ENCODE assay signal across 15 cellular contexts in the genomic region with DNA sequence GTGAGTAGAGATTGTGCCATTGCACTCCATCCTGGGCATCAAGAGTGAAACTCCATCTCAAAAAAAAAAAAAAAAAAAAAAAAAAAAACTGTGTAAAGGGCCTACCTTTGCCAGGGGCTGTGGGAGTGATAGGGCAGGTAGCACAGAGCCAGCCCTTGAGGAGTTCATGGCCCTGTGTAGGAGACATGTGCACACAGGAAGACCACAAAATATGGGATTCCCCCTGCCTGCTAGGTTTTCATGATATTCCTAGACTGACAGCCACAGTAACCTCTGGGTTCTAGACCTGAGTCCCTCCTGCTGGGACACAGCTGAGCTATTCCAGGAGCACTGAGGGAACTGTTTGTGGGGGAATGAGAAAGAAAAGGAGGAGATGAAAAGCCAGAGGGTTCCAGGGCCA. TPM values are rescaled to one million over a fixed set of nuclear protein-coding genes. Genes with fewer than 3 reads are reported as not detected.
DNase-seq lines count a peak whose midpoint lies in the region; ATAC-seq and TF ChIP-seq lines count a peak whose summit lies in the region.
"Had no signal": no experiment of that assay in that cellular context is flagged by ENCODE, and none has a peak within 500 bp of the region (broad histone marks: within the 10 kb centered on the region; RNA-seq: fewer than 3 reads in every experiment).

No MANE protein-coding gene starts in this region.

- H3K4me3 ChIP-seq in GM23338 (no peak overlapping the region), SK-N-MC (no peak overlapping the region)
- H3K4me3 ChIP-seq: GM23248 had no signal

- no peaks in the 10 kb centered on the region for H4K20me1 ChIP-seq in GM23338 (replicated peaks; ENCODE audit: insufficient read depth)

- H3K9me3 ChIP-seq in SK-N-MC (ENCODE audit: low read depth, low read length) = no peaks in the 10 kb centered on the region
- H3K9me3 ChIP-seq: BE2C had no signal

- H3K4me3 Mint-ChIP-seq in GM23338 (no peak overlapping the region), nephron progenitor cell (no peak overlapping the region)
- H3K4me3 Mint-ChIP-seq: CD4-positive, CD25-positive, alpha-beta regulatory T cell; CD8-positive, alpha-beta memory T cell had no signal

- H3K9me3 Mint-ChIP-seq in GM23338 (peaks cover 2% of the 10 kb centered on the region), nephron progenitor cell (no peaks in the 10 kb centered on the region)
- H3K9me3 Mint-ChIP-seq: CD8-positive, alpha-beta memory T cell had no signal

- no peaks in the 10 kb centered on the region for H3K27me3 ChIP-seq in GM23338 (ENCODE audit: insufficient read depth)
- H3K27me3 ChIP-seq: BE2C had no signal

- H3K79me2 ChIP-seq in GM23338 (replicated peaks; ENCODE audit: insufficient read depth) = no peaks in the 10 kb centered on the region

- ATAC-seq in GM18868 (IDR thresholded peaks at IDR 0.05; ENCODE audit: unreplicated experiment) (peak; percentile 69), GM23338 (no peak)

- no peaks in the 10 kb centered on the region; the same call in 1 of the 2 replicates for H3K9me2 ChIP-seq in GM23338 (ENCODE audit: insufficient read depth)

- no peaks in the 10 kb centered on the region for H3F3A ChIP-seq in GM23338 (replicated peaks; ENCODE audit: low read depth)

- H2AFZ ChIP-seq in GM23338 = peak overlapping the region; percentile 69; the same call in 1 of the 2 replicates
- H2AFZ ChIP-seq: GM23248 had no signal

- H3K27ac Mint-ChIP-seq in GM23338 (no peak overlapping the region), nephron progenitor cell (peak overlapping the region; percentile 21)
- H3K27ac Mint-ChIP-seq: CD4-positive, CD25-positive, alpha-beta regulatory T cell; CD8-positive, alpha-beta memory T cell had no signal

- peak overlapping the region; percentile 47 for H3K9ac ChIP-seq in SK-N-MC (ENCODE audit: insufficient read length)
- H3K9ac ChIP-seq: GM23248 had no signal

- no peak overlapping the region for H3K4me2 ChIP-seq in GM23338

- H3K36me3 ChIP-seq in GM23338 (ENCODE audit: insufficient read depth) = no peaks in the 10 kb centered on the region
- no peaks in the 10 kb centered on the region for H3K36me3 ChIP-seq in SK-N-MC (ENCODE audit: insufficient read depth, low read length)
- H3K36me3 ChIP-seq: BE2C had no signal

- TF ChIP-seq CTCF in GM23338 (conservative IDR thresholded peaks at IDR 0.05; ENCODE audit: low read depth in 2 of 2) = no peak
- TF ChIP-seq CTCF in nephron progenitor cell (IDR thresholded peaks at IDR 0.05) = no peak

- H3K27me3 Mint-ChIP-seq in GM23338 (ENCODE audit: insufficient read depth, low read depth, poor library complexity) (peaks cover 7% of the 10 kb centered on the region), nephron progenitor cell (ENCODE audit: low read depth, poor library complexity) (peaks cover 8% of the 10 kb centered on the region)

- H3K4me1 Mint-ChIP-seq in GM23338 (peaks cover 17% of the 10 kb centered on the region), nephron progenitor cell (no peaks in the 10 kb centered on the region)

- DNase-seq in GM23338 (ENCODE audit: low spot score) (no peak), SK-N-MC (ENCODE audit: low read depth, low spot score) (no peak), nephron progenitor cell (no peak), KG1 (lab: John Stamatoyannopoulos, UW) (no peak), NCI-H187 treated with DMSO at 0.1 percent for 48 hours (lab: John Stamatoyannopoulos, UW) (no peak), DMS 273 treated with DMSO at 0.1 percent for 48 hours (lab: John Stamatoyannopoulos, UW) (no peak)
- DNase-seq: ACHN; BE2C; C1 segment of cervical spinal cord; CD4-positive, CD25-positive, alpha-beta regulatory T cell; CD8-positive, alpha-beta memory T cell; COR-L47; GM23248; HCEC 1CT had no signal

- H3K36me3 Mint-ChIP-seq in GM23338 (ENCODE audit: low read depth) (no peaks in the 10 kb centered on the region), nephron progenitor cell (ENCODE audit: low read depth) (no peaks in the 10 kb centered on the region)
- H3K36me3 Mint-ChIP-seq: CD4-positive, CD25-positive, alpha-beta regulatory T cell; CD8-positive, alpha-beta memory T cell had no signal

- H3K4me1 ChIP-seq in GM23338 (ENCODE audit: insufficient read depth) = peaks cover 7% of the 10 kb centered on the region

- H3K27ac ChIP-seq in GM23338 (ENCODE audit: low read depth) (no peak overlapping the region), SK-N-MC (no peak overlapping the region)
- H3K27ac ChIP-seq: GM23248 had no signal

TF ChIP-seq in GM23338, 12 proteins besides CTCF, POLR2A, EP300 and RAD21:
- TF ChIP-seq NANOG (IDR thresholded peaks at IDR 0.05; ENCODE audit: borderline replicate concordance) (no peak), ZNF114 (CRISPR knock-in tag; IDR thresholded peaks at IDR 0.05) (no peak), STAT1 (IDR thresholded peaks at IDR 0.05; ENCODE audit: unreplicated experiment) (no peak), ZNF331 (CRISPR knock-in tag; IDR thresholded peaks at IDR 0.05; ENCODE audit: low read depth) (no peak), EZH2 (IDR thresholded peaks at IDR 0.05; ENCODE audit: low read depth, unreplicated experiment) (no peak), POLR2AphosphoS5 (IDR thresholded peaks at IDR 0.05; ENCODE audit: low read depth) (no peak)
- TF ChIP-seq, protein P1, sequence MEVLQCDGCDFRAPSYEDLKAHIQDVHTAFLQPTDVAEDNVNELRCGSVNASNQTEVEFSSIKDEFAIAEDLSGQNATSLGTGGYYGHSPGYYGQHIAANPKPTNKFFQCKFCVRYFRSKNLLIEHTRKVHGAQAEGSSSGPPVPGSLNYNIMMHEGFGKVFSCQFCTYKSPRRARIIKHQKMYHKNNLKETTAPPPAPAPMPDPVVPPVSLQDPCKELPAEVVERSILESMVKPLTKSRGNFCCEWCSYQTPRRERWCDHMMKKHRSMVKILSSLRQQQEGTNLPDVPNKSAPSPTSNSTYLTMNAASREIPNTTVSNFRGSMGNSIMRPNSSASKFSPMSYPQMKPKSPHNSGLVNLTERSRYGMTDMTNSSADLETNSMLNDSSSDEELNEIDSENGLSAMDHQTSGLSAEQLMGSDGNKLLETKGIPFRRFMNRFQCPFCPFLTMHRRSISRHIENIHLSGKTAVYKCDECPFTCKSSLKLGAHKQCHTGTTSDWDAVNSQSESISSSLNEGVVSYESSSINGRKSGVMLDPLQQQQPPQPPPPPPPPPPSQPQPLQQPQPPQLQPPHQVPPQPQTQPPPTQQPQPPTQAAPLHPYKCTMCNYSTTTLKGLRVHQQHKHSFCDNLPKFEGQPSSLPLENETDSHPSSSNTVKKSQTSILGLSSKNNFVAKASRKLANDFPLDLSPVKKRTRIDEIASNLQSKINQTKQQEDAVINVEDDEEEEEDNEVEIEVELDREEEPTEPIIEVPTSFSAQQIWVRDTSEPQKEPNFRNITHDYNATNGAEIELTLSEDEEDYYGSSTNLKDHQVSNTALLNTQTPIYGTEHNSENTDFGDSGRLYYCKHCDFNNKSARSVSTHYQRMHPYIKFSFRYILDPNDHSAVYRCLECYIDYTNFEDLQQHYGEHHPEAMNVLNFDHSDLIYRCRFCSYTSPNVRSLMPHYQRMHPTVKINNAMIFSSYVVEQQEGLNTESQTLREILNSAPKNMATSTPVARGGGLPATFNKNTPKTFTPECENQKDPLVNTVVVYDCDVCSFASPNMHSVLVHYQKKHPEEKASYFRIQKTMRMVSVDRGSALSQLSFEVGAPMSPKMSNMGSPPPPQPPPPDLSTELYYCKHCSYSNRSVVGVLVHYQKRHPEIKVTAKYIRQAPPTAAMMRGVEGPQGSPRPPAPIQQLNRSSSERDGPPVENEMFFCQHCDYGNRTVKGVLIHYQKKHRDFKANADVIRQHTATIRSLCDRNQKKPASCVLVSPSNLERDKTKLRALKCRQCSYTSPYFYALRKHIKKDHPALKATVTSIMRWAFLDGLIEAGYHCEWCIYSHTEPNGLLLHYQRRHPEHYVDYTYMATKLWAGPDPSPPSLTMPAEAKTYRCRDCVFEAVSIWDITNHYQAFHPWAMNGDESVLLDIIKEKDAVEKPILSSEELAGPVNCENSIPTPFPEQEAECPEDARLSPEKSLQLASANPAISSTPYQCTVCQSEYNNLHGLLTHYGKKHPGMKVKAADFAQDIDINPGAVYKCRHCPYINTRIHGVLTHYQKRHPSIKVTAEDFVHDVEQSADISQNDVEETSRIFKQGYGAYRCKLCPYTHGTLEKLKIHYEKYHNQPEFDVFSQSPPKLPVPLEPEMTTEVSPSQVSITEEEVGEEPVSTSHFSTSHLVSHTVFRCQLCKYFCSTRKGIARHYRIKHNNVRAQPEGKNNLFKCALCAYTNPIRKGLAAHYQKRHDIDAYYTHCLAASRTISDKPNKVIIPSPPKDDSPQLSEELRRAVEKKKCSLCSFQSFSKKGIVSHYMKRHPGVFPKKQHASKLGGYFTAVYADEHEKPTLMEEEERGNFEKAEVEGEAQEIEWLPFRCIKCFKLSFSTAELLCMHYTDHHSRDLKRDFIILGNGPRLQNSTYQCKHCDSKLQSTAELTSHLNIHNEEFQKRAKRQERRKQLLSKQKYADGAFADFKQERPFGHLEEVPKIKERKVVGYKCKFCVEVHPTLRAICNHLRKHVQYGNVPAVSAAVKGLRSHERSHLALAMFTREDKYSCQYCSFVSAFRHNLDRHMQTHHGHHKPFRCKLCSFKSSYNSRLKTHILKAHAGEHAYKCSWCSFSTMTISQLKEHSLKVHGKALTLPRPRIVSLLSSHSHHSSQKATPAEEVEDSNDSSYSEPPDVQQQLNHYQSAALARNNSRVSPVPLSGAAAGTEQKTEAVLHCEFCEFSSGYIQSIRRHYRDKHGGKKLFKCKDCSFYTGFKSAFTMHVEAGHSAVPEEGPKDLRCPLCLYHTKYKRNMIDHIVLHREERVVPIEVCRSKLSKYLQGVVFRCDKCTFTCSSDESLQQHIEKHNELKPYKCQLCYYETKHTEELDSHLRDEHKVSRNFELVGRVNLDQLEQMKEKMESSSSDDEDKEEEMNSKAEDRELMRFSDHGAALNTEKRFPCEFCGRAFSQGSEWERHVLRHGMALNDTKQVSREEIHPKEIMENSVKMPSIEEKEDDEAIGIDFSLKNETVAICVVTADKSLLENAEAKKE (CRISPR knock-in tag; IDR thresholded peaks at IDR 0.05) = no peak

RNA-seq across cellular contexts. Expression of gene SPTSSA, which starts 8.3 kb away (rescaled TPM):
- total RNA-seq in GM23338 (2014; rRNA removed; shearing (Covaris generic)) = 22.3 and 27.5 TPM in 2 replicates
- 33.5 and 36.4 TPM in 2 replicates for polyA plus RNA-seq in GM23338 (2016; fragmentation: Nextera tagmentation; extraction: Ambion mirVana)
